Comparison of ENCODE assay signal across 16 cellular contexts in the genomic region with DNA sequence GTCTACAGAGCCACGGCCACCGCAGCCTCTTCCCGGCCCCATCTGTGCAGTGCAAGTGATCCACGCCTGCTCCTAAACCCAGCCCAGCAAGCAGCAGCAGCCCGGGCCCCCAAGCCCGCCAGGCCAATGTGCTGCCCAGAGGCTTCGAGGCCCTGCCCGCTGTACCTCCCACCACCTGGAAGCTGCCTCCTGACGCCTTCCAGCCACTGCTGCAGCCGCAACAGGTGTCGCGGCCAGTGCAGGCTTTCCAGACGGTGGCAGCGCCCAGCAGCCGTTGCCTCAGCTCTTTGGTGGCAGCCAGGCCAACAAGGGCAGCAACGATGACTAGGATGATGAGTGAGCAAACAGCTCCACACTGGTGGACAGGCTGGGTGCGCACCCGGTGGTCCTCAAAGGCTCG.
"Had no signal": no experiment of that assay in that cellular context is flagged by ENCODE, and none has a peak within 500 bp of the region (broad histone marks: within the 10 kb centered on the region; RNA-seq: fewer than 3 reads in every experiment).

No MANE protein-coding gene starts in this region.

- H3K4me1 ChIP-seq: breast epithelium, gastroesophageal sphincter, lower lobe of right lung, tibial artery had no signal

- H3K9me3 ChIP-seq: breast epithelium, gastroesophageal sphincter, lower lobe of right lung, tibial artery had no signal

- H3K27me3 ChIP-seq: breast epithelium had no signal

- H3K36me3 ChIP-seq: breast epithelium, gastroesophageal sphincter, lower lobe of right lung, tibial artery had no signal

- H3K27ac ChIP-seq: breast epithelium, coronary artery, gastroesophageal sphincter, lower lobe of right lung, tibial artery had no signal

- H3K4me3 ChIP-seq: breast epithelium, coronary artery, gastroesophageal sphincter, lower lobe of right lung, tibial artery had no signal

- DNase-seq: activated B cell treated with CpG ODN at 0.5 μM for 24 hours; activated CD4-positive, alpha-beta memory T cell treated with anti-CD3 and anti-CD28 coated beads for 36 hours; activated CD4-positive, alpha-beta T cell treated with anti-CD3 and anti-CD28 coated beads for 48 hours; activated naive CD4-positive, alpha-beta T cell treated with Interleukin-2 at 50 U/mL for 16 hours; activated naive CD8-positive, alpha-beta T cell treated with anti-CD3 and anti-CD28 coated beads for 36 hours; lower lobe of right lung; naive B cell; retina; stimulated activated CD4-positive, alpha-beta T cell treated with anti-CD3 and anti-CD28 coated beads, Interleukin-12 subunit alpha, Interleukin-12 subunit beta, amount 100 ng/mL, for 4 hours; stimulated activated CD4-positive, alpha-beta T cell treated with anti-CD3 and anti-CD28 coated beads, Interleukin-4, amount 100 ng/mL, for 4 hours; stimulated activated naive CD8-positive, alpha-beta T cell treated with anti-CD3 and anti-CD28 coated beads, Interleukin-15, amount 100 ng/mL, for 72 hours; T1000 had no signal
